1 cellular context compared by ENCODE assay signal in genomic region chrX:104315555-104315954, GRCh38.
TF ChIP-seq lines count a peak whose summit lies in the region.

No MANE protein-coding gene starts in this region.

TF ChIP-seq in SK-N-SH treated with all-trans-retinoic acid at 6 μM for 48 hours, 23 proteins besides CTCF, POLR2A, EP300 and RAD21 (continued from another document):
- TF ChIP-seq TSHZ2 (CRISPR knock-in tag; IDR thresholded peaks at IDR 0.05) (no peak), ZFP30 (CRISPR knock-in tag; IDR thresholded peaks at IDR 0.05) (no peak), CSRNP3 (CRISPR knock-in tag; IDR thresholded peaks at IDR 0.05) (no peak), ZNF565 (CRISPR knock-in tag; conservative IDR thresholded peaks at IDR 0.05; ENCODE audit: low read depth) (no peak), TCF4 (CRISPR knock-in tag; IDR thresholded peaks at IDR 0.05; ENCODE audit: borderline replicate concordance) (no peak), RARB (CRISPR knock-in tag; IDR thresholded peaks at IDR 0.05) (no peak)
